8 cellular contexts compared by ENCODE assay signal in genomic region chr21:32392299-32392879, GRCh38. TPM values are rescaled to one million over a fixed set of nuclear protein-coding genes. Genes with fewer than 3 reads are reported as not detected.
DNase-seq lines count a peak whose midpoint lies in the region; ATAC-seq and TF ChIP-seq lines count a peak whose summit lies in the region.

No MANE protein-coding gene starts in this region.

- peaks cover 51% of the 10 kb centered on the region for H3K79me2 ChIP-seq in GM23338 (replicated peaks; ENCODE audit: insufficient read depth)

- H3K27me3 Mint-ChIP-seq in CD14-positive monocyte (ENCODE audit: low read depth in 3 of 3) (peaks cover 0 to 6% (median 4%) of the 10 kb centered on the region in 3 donors), GM23338 (ENCODE audit: insufficient read depth, low read depth, poor library complexity) (peaks cover 3% of the 10 kb centered on the region), endothelial cell (ENCODE audit: unreplicated experiment) (no peaks in the 10 kb centered on the region), nephron progenitor cell (ENCODE audit: low read depth, poor library complexity) (peaks cover 30% of the 10 kb centered on the region)

- H3K4me1 ChIP-seq in GM23338 (ENCODE audit: insufficient read depth) (peaks cover 24% of the 10 kb centered on the region), Peyer's patch (peaks cover 0 to 14% (median 4%) of the 10 kb centered on the region in 4 donors)

- peak overlapping the region; percentile 98 for H3K4me2 ChIP-seq in GM23338

- peak; percentile 66 for ATAC-seq in GM23338
- no peak for ATAC-seq in GM19328 (IDR thresholded peaks at IDR 0.05; ENCODE audit: unreplicated experiment)

- H3K27ac Mint-ChIP-seq in CD14-positive monocyte (peak overlapping the region in 2 of 7 donors; percentile 94 to 95), GM23338 (no peak overlapping the region), endothelial cell (ENCODE audit: unreplicated experiment) (no peak overlapping the region), nephron progenitor cell (no peak overlapping the region)

- H3K4me3 ChIP-seq in GM23338 (peak overlapping the region; percentile 98), Peyer's patch (peak overlapping the region; percentile 55 to 98 (median 85))

- H3K9me3 Mint-ChIP-seq in CD14-positive monocyte (peaks cover 0 to 9% (median 2%) of the 10 kb centered on the region in 7 donors), GM23338 (peaks cover 17% of the 10 kb centered on the region), endothelial cell (ENCODE audit: unreplicated experiment) (no peaks in the 10 kb centered on the region), nephron progenitor cell (peaks cover 41% of the 10 kb centered on the region)

- H3K9me3 ChIP-seq in Peyer's patch = no peaks in the 10 kb centered on the region

- no peaks in the 10 kb centered on the region for H3K27me3 ChIP-seq in GM23338 (ENCODE audit: insufficient read depth)
- H3K27me3 ChIP-seq in Peyer's patch = no peaks in the 10 kb centered on the region

- H3K9me2 ChIP-seq in GM23338 (ENCODE audit: insufficient read depth) = peaks cover 9% of the 10 kb centered on the region; the same call in 1 of the 2 replicates

- H3K36me3 Mint-ChIP-seq in CD14-positive monocyte (peaks cover 0 to 7% of the 10 kb centered on the region in 2 donors), GM23338 (ENCODE audit: low read depth) (peaks cover 16% of the 10 kb centered on the region; the same call in 2 of the 3 replicates), endothelial cell (ENCODE audit: low read depth, unreplicated experiment) (peaks cover 4% of the 10 kb centered on the region), nephron progenitor cell (ENCODE audit: low read depth) (peaks cover 25% of the 10 kb centered on the region)

- TF ChIP-seq CTCF in CD14-positive monocyte (IDR thresholded peaks at IDR 0.05) (no peak), GM23338 (conservative IDR thresholded peaks at IDR 0.05; ENCODE audit: low read depth in 2 of 2) (no peak), Peyer's patch (IDR thresholded peaks at IDR 0.05) (no peak), endothelial cell (IDR thresholded peaks at IDR 0.05; ENCODE audit: unreplicated experiment) (no peak), nephron progenitor cell (IDR thresholded peaks at IDR 0.05) (no peak)

- no peaks in the 10 kb centered on the region for H3F3A ChIP-seq in GM23338 (replicated peaks; ENCODE audit: low read depth)

- DNase-seq in CD14-positive monocyte (ENCODE audit: low spot score) (no peak), GM23338 (ENCODE audit: low spot score) (no peak), Peyer's patch (no peak), endothelial cell (ENCODE audit: low spot score) (no peak), nephron progenitor cell (peak; percentile 44), hippocampal formation (lab: John Stamatoyannopoulos, UW) (no peak), GM03348 (ENCODE audit: low spot score) (no peak)

- H4K20me1 ChIP-seq in GM23338 (replicated peaks; ENCODE audit: insufficient read depth) = peaks cover 40% of the 10 kb centered on the region

- intact Hi-C loops in CD14-positive monocyte (cut with micrococcal nuclease) = loop anchor here (5.0 to 10.0 kb wide), 4 partner anchors 115 to 1250 kb away; partner anchors contain the start of genes MIS18A (in 2 of the 2), CRYZL1 (in 1 of the 2), ITSN1 (in 1 of the 2) and SCAF4 (in 1 of the 2)

- H3K4me1 Mint-ChIP-seq in CD14-positive monocyte = peaks cover 26% of the 10 kb centered on the region
- peaks cover 31% of the 10 kb centered on the region for H3K4me1 Mint-ChIP-seq in GM23338
- no peaks in the 10 kb centered on the region for H3K4me1 Mint-ChIP-seq in endothelial cell (ENCODE audit: unreplicated experiment)
- H3K4me1 Mint-ChIP-seq in nephron progenitor cell = peaks cover 11% of the 10 kb centered on the region

- H2AFZ ChIP-seq in GM23338 = 0 out of 2 replicates have a peak overlapping the region, but pooled peaks have one; percentile 69

- H3K36me3 ChIP-seq in GM23338 (ENCODE audit: insufficient read depth) = 0 out of 2 replicates have a peak, but pooled peaks cover 10% of the 10 kb centered on the region
- no peaks in the 10 kb centered on the region for H3K36me3 ChIP-seq in Peyer's patch

- no peak for TF ChIP-seq POLR2A in Peyer's patch (IDR thresholded peaks at IDR 0.05)

- no peak overlapping the region for H3K27ac ChIP-seq in GM23338 (ENCODE audit: low read depth)
- peak overlapping the region in 1 of 4 donors; percentile 84 for H3K27ac ChIP-seq in Peyer's patch

- H3K4me3 Mint-ChIP-seq in CD14-positive monocyte = peak overlapping the region; percentile 90 to 91
- H3K4me3 Mint-ChIP-seq in GM23338 = peak overlapping the region; percentile 94
- H3K4me3 Mint-ChIP-seq in endothelial cell (ENCODE audit: unreplicated experiment) = peak overlapping the region; percentile 89
- peak overlapping the region; percentile 92 for H3K4me3 Mint-ChIP-seq in nephron progenitor cell

TF ChIP-seq in GM23338, 12 proteins besides CTCF, POLR2A, EP300 and RAD21:
- no peak for TF ChIP-seq JUNB (IDR thresholded peaks at IDR 0.05; ENCODE audit: unreplicated experiment)
- TF ChIP-seq, protein P1, sequence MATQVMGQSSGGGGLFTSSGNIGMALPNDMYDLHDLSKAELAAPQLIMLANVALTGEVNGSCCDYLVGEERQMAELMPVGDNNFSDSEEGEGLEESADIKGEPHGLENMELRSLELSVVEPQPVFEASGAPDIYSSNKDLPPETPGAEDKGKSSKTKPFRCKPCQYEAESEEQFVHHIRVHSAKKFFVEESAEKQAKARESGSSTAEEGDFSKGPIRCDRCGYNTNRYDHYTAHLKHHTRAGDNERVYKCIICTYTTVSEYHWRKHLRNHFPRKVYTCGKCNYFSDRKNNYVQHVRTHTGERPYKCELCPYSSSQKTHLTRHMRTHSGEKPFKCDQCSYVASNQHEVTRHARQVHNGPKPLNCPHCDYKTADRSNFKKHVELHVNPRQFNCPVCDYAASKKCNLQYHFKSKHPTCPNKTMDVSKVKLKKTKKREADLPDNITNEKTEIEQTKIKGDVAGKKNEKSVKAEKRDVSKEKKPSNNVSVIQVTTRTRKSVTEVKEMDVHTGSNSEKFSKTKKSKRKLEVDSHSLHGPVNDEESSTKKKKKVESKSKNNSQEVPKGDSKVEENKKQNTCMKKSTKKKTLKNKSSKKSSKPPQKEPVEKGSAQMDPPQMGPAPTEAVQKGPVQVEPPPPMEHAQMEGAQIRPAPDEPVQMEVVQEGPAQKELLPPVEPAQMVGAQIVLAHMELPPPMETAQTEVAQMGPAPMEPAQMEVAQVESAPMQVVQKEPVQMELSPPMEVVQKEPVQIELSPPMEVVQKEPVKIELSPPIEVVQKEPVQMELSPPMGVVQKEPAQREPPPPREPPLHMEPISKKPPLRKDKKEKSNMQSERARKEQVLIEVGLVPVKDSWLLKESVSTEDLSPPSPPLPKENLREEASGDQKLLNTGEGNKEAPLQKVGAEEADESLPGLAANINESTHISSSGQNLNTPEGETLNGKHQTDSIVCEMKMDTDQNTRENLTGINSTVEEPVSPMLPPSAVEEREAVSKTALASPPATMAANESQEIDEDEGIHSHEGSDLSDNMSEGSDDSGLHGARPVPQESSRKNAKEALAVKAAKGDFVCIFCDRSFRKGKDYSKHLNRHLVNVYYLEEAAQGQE (IDR thresholded peaks at IDR 0.05; ENCODE audit: unreplicated experiment) = no peak

RNA-seq across cellular contexts. Expression of gene URB1, which starts 0.4 kb away (rescaled TPM):
- polyA plus RNA-seq in CD14-positive monocyte (under 1 TPM; 0.25 to 0.47 TPM), GM23338 (2016; fragmentation: Nextera tagmentation; extraction: Ambion mirVana) (6.8 and 7.7 TPM in 2 replicates)
- total RNA-seq in GM23338 (2014; rRNA removed; shearing (Covaris generic)) = 42.2 and 44.1 TPM in 2 replicates
- total RNA-seq in Peyer's patch (10 to 100 TPM in 3 of 4 donors, 1 to 10 TPM in 1; 4.4 to 14.9 (median 11.0) TPM), endothelial cell (ENCODE audit: unreplicated experiment) (10.6 TPM)

RNA-seq across cellular contexts. Expression of gene EVA1C, which starts 20.1 kb away (rescaled TPM):
- under 1 TPM; 0.37 to 0.63 TPM for polyA plus RNA-seq in CD14-positive monocyte
- total RNA-seq in GM23338 (2014; rRNA removed; shearing (Covaris generic)) = 3.8 and 6.9 TPM in 2 replicates
- 3.9 and 4.6 TPM in 2 replicates for polyA plus RNA-seq in GM23338 (2016; fragmentation: Nextera tagmentation; extraction: Ambion mirVana)
- total RNA-seq in Peyer's patch = 10 to 100 TPM; 22.4 to 35.1 (median 30.3) TPM
- 1.1 TPM for total RNA-seq in endothelial cell (ENCODE audit: unreplicated experiment)
